Comparison of ENCODE assay signal across 23 cellular contexts in genomic region chr17:35315971-35316370, GRCh38.
"Had no signal": no experiment of that assay in that cellular context is flagged by ENCODE, and none has a peak within 500 bp of the region (broad histone marks: within the 10 kb centered on the region; RNA-seq: fewer than 3 reads in every experiment).

No MANE protein-coding gene starts in this region.

- H3K4me1 ChIP-seq: neural progenitor cell had no signal

- H3K27ac ChIP-seq: brain microvascular endothelial cell, neural progenitor cell, thyroid gland, upper lobe of right lung, WERI-Rb-1 had no signal

- H3K9ac ChIP-seq: neural progenitor cell, SK-N-SH had no signal

- DNase-seq: activated CD4-positive, alpha-beta T cell treated with anti-CD3 and anti-CD28 coated beads, Interleukin-2, amount 10 ng/mL, durations not matched to agents 7 days and 5 days; activated CD4-positive, CD25-positive, alpha-beta regulatory T cell treated with anti-CD3 and anti-CD28 coated beads, Interleukin-2, amount 50 U/mL, for 72 hours; activated CD8-positive, alpha-beta memory T cell treated with anti-CD3 and anti-CD28 coated beads, Interleukin-2, amount 10 ng/mL, durations not matched to agents 7 days and 5 days; activated CD8-positive, alpha-beta T cell treated with anti-CD3 and anti-CD28 coated beads for 36 hours; activated effector memory CD4-positive, alpha-beta T cell treated with anti-CD3 and anti-CD28 coated beads, Interleukin-2, amount 50 U/mL, for 16 hours; activated T-cell treated with anti-CD3 and anti-CD28 coated beads for 4 hours; caudate nucleus; left lung; posterior cingulate gyrus; retina; SK-N-SH; stimulated activated CD4-positive, alpha-beta T cell treated with anti-CD3 and anti-CD28 coated beads, Interleukin-12 subunit alpha, Interleukin-12 subunit beta, amount 100 ng/mL, for 4 hours; stimulated activated CD4-positive, alpha-beta T cell treated with anti-CD3 and anti-CD28 coated beads, Interleukin-4, amount 100 ng/mL, for 4 hours; stimulated activated naive CD8-positive, alpha-beta T cell treated with anti-CD3 and anti-CD28 coated beads, Interleukin-15, Interleukin-2, amounts not matched to agents 100 U/mL and 50 U/mL, for 24 hours; thyroid gland; upper lobe of right lung; WERI-Rb-1 had no signal

- H3K36me3 ChIP-seq: ascending aorta, brain microvascular endothelial cell, esophagus muscularis mucosa, gastroesophageal sphincter, left lung, neural progenitor cell, thyroid gland, upper lobe of right lung, WERI-Rb-1 had no signal

- H3K27me3 ChIP-seq: ascending aorta, thyroid gland, upper lobe of right lung had no signal

- H3K9me2 ChIP-seq: SK-N-SH had no signal

- H3K9me3 ChIP-seq: ascending aorta, esophagus muscularis mucosa, gastroesophageal sphincter, left lung, SK-N-SH, thyroid gland, upper lobe of right lung had no signal

- H3K4me2 ChIP-seq: neural progenitor cell had no signal

- ATAC-seq: activated CD8-positive, alpha-beta memory T cell treated with anti-CD3 and anti-CD28 coated beads, Interleukin-2, amount 10 ng/mL, durations not matched to agents 7 days and 5 days; activated CD8-positive, alpha-beta T cell treated with anti-CD3 and anti-CD28 coated beads for 36 hours; activated naive CD4-positive, alpha-beta T cell treated with anti-CD3 and anti-CD28 coated beads, Interleukin-2, amount 50 U/mL, for 72 hours; gastroesophageal sphincter; stimulated activated naive CD8-positive, alpha-beta T cell treated with anti-CD3 and anti-CD28 coated beads, Interleukin-15, Interleukin-2, amounts not matched to agents 100 U/mL and 50 U/mL, for 24 hours; upper lobe of right lung had no signal

- H2AFZ ChIP-seq: neural progenitor cell had no signal

- H3K4me3 ChIP-seq: ascending aorta, esophagus muscularis mucosa, gastroesophageal sphincter, left lung, neural progenitor cell, thyroid gland, upper lobe of right lung had no signal
